ENCODE assay signal across 29 cellular contexts in the genomic region with DNA sequence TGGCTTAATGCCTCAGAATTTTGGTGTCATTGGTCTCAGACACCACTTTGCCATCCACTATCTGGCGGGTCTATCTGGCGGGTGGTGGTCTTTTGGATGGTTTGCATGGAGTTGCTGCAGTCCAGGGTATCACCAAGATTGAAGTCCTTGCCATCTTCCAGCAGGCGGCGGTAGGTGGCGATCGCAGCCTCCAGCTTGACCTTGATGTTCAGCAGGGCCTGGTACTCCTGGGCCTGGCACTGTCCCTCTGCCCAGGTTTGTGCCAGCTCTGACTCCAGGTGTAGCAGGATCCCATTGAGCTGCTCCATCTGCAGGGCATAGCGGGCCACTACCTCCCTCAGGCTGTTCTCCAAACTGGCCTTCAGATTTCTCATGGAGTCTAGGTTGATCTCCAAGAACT.
"Had no signal": no experiment of that assay in that cellular context is flagged by ENCODE, and none has a peak within 500 bp of the region (broad histone marks: within the 10 kb centered on the region; RNA-seq: fewer than 3 reads in every experiment).

No MANE protein-coding gene starts in this region.

- H3K36me3 Mint-ChIP-seq: stimulated activated effector memory CD8-positive, alpha-beta T cell treated with anti-CD3 and anti-CD28 coated beads, Interleukin-12 subunit alpha, Interleukin-12 subunit beta, amount 100 ng/mL, for 72 hours had no signal

- FAIRE-seq: kidney, pancreas had no signal

- H2AFZ ChIP-seq: hepatocyte had no signal

- DNase-seq: cortex of kidney; dorsolateral prefrontal cortex; effector CD4-positive, alpha-beta T cell; foreskin fibroblast; heart left ventricle; kidney; mucosa of descending colon; naive B cell; pancreas; stimulated activated CD4-positive, alpha-beta T cell treated with anti-CD3 and anti-CD28 coated beads, Interleukin-2, amount 100 ng/mL, for 24 hours; stimulated activated CD4-positive, alpha-beta T cell treated with anti-CD3 and anti-CD28 coated beads, Interleukin-4, amount 100 ng/mL, for 24 hours; stimulated activated naive CD4-positive, alpha-beta T cell treated with Interleukin-2 at 50 U/mL for 16 hours; stomach; thyroid gland; trophoblast cell had no signal

- H3K4me1 ChIP-seq: gastroesophageal sphincter, heart left ventricle, pancreas, stomach, thyroid gland, vagina had no signal

- H3K4me1 Mint-ChIP-seq: naive B cell; neural crest cell; stimulated activated effector memory CD8-positive, alpha-beta T cell treated with anti-CD3 and anti-CD28 coated beads, Interleukin-12 subunit alpha, Interleukin-12 subunit beta, amount 100 ng/mL, for 72 hours had no signal

- ATAC-seq: esophagus mucosa; gastroesophageal sphincter; heart left ventricle; left lobe of liver; mucosa of descending colon; natural killer cell treated with Interleukin-12 subunit alpha and Interleukin-12 subunit beta and Interleukin-15 and Interleukin-18, amount 100 ng/mL, for 72 hours; pancreas; sciatic nerve; stimulated activated effector memory CD8-positive, alpha-beta T cell treated with anti-CD3 and anti-CD28 coated beads, Interleukin-12 subunit alpha, Interleukin-12 subunit beta, amount 100 ng/mL, for 72 hours had no signal

- H3K36me3 ChIP-seq: gastroesophageal sphincter, heart left ventricle, neutrophil, pancreas, stomach, thyroid gland, vagina had no signal

- H3K27ac ChIP-seq: dorsolateral prefrontal cortex, epithelial cell of prostate, gastroesophageal sphincter, heart left ventricle, hepatocyte, neutrophil, pancreas, stomach, thyroid gland, vagina had no signal

- H3K9me3 ChIP-seq: pancreas, thyroid gland, vagina had no signal

- H3K4me3 ChIP-seq: dorsolateral prefrontal cortex, gastroesophageal sphincter, heart left ventricle, hepatocyte, lung, mucosa of descending colon, pancreas, smooth muscle cell, stomach, thyroid gland, vagina had no signal

- H3K4me2 ChIP-seq: hepatocyte, smooth muscle cell had no signal

- H3K4me3 Mint-ChIP-seq: memory B cell; natural killer cell treated with Interleukin-12 subunit alpha and Interleukin-12 subunit beta and Interleukin-15 and Interleukin-18, amount 100 ng/mL, for 72 hours; neural crest cell; stimulated activated effector memory CD8-positive, alpha-beta T cell treated with anti-CD3 and anti-CD28 coated beads, Interleukin-12 subunit alpha, Interleukin-12 subunit beta, amount 100 ng/mL, for 72 hours had no signal

- H3K27me3 ChIP-seq: gastroesophageal sphincter, heart left ventricle, hepatocyte, neutrophil, pancreas, stomach, thyroid gland, vagina had no signal

- H3K79me2 ChIP-seq: hepatocyte had no signal
